In the genomic region with DNA sequence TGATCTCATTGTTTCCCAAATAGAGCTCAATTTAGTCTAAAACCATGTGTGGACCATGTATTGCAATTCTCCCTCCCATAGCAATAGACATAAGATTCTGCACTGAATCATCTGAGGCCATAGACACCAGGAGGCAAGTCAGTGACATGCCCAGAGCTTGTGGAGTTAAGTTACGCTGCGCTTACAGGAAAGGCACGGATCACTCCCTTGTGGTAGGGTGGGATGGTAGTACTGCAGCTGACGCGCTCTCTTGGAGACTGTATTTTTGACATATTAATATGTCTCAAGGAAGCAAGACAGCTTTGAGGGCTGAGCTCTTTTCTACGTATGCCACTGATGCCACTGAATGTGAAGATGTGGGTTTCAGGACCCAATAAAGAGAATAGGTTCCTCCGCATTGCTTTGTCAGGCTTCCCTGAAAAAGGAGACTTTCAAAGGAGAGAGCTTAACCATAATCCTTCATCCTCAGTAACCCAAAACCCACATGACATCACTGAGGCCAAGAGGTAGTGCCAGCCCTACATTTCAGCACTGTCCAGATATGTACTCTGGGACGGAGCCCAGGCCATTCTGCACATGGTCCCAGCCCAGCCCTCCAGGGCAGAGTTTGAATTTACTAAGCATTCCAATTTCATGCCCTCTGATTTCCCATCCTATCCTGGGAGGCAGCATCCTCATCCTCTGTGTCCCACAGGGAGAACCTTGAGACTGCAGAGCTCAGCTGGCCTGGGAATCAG, we compare ENCODE assay signal across 1 cellular context.
TF ChIP-seq lines count a peak whose summit lies in the region.

No MANE protein-coding gene starts in this region.

TF ChIP-seq in GM23338, 12 proteins besides CTCF, POLR2A, EP300 and RAD21 (continued from another document):
- TF ChIP-seq, protein P1, sequence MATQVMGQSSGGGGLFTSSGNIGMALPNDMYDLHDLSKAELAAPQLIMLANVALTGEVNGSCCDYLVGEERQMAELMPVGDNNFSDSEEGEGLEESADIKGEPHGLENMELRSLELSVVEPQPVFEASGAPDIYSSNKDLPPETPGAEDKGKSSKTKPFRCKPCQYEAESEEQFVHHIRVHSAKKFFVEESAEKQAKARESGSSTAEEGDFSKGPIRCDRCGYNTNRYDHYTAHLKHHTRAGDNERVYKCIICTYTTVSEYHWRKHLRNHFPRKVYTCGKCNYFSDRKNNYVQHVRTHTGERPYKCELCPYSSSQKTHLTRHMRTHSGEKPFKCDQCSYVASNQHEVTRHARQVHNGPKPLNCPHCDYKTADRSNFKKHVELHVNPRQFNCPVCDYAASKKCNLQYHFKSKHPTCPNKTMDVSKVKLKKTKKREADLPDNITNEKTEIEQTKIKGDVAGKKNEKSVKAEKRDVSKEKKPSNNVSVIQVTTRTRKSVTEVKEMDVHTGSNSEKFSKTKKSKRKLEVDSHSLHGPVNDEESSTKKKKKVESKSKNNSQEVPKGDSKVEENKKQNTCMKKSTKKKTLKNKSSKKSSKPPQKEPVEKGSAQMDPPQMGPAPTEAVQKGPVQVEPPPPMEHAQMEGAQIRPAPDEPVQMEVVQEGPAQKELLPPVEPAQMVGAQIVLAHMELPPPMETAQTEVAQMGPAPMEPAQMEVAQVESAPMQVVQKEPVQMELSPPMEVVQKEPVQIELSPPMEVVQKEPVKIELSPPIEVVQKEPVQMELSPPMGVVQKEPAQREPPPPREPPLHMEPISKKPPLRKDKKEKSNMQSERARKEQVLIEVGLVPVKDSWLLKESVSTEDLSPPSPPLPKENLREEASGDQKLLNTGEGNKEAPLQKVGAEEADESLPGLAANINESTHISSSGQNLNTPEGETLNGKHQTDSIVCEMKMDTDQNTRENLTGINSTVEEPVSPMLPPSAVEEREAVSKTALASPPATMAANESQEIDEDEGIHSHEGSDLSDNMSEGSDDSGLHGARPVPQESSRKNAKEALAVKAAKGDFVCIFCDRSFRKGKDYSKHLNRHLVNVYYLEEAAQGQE (IDR thresholded peaks at IDR 0.05; ENCODE audit: unreplicated experiment) = no peak
- TF ChIP-seq JUNB (IDR thresholded peaks at IDR 0.05; ENCODE audit: unreplicated experiment) = no peak
TF ChIP-seq in GM23338: peak in this region for 0.
